ENCODE assay signal across 7 cellular contexts in genomic region chr7:29946428-29947186, GRCh38. TPM values are rescaled to one million over a fixed set of nuclear protein-coding genes. Genes with fewer than 3 reads are reported as not detected.
A peak's percentile ranks its signal among the peaks of the same experiment; 100 is the strongest.
DNase-seq lines count a peak whose midpoint lies in the region; ATAC-seq and TF ChIP-seq lines count a peak whose summit lies in the region.

No MANE protein-coding gene starts in this region.

- H3K9me3 ChIP-seq in GM23248 (ENCODE audit: low read depth) = no peaks in the 10 kb centered on the region
- H3K9me3 ChIP-seq in RWPE2 (ENCODE audit: severe bottlenecking) = no peaks in the 10 kb centered on the region
- no peaks in the 10 kb centered on the region for H3K9me3 ChIP-seq in heart left ventricle
- no peaks in the 10 kb centered on the region for H3K9me3 ChIP-seq in stomach

- intact Hi-C loops in heart left ventricle (cut with DNase I) (loop anchor here (2.0 to 10.0 kb wide), 4 partner anchors 108 to 118 kb away; no protein-coding TSS in a partner anchor), stomach (cut with DNase I; ENCODE audit: low total_unique reads) (no loop called here)

- no peaks in the 10 kb centered on the region for H3F3A ChIP-seq in GM23248 (ENCODE audit: insufficient read depth)

- DNase-seq in GM23248 (peak; percentile 42), RWPE2 (ENCODE audit: low spot score) (no peak), heart left ventricle (peak in 4 of 5 donors; percentile 37 to 52 (median 40)), stomach (peak; percentile 60), globus pallidus (ENCODE audit: low spot score) (no peak)
- DNase-seq in activated naive CD4-positive, alpha-beta T cell (lab: John Stamatoyannopoulos, UW) = no peak

- ATAC-seq in RWPE2 (ENCODE audit: low read depth) = peak; percentile 31; the same call in 1 of the 3 replicates
- ATAC-seq in heart left ventricle = peak; percentile 40 to 82 (median 56)
- ATAC-seq in GM18870 (IDR thresholded peaks at IDR 0.05; ENCODE audit: unreplicated experiment) = no peak

- no peaks in the 10 kb centered on the region for H3K79me2 ChIP-seq in GM23248 (ENCODE audit: insufficient read depth)

- in situ Hi-C loops in GM23248 (cut with MboI) = no loop called here

- no peak overlapping the region for H3K27ac ChIP-seq in GM23248
- no peak overlapping the region for H3K27ac ChIP-seq in RWPE2 (ENCODE audit: poor library complexity, severe bottlenecking)
- H3K27ac ChIP-seq in heart left ventricle = peak overlapping the region in 1 of 12 donors; percentile 9
- no peak overlapping the region for H3K27ac ChIP-seq in stomach

- 71% methylated on average over 5 of the region's 5 CpGs for WGBS in GM23248 (ENCODE audit: low coverage in 1 of 2, low lambda C conversion rate in 2 of 2, missing lambda C conversion rate in 2 of 2), 2 experiments
- WGBS in heart left ventricle, 4 donors = 64 to 80% (median 72%) methylated on average over 5 of the region's 5 CpGs
- 72 to 86% (median 77%) methylated on average over 5 of the region's 5 CpGs for WGBS in stomach, 5 donors

- H4K20me1 ChIP-seq in GM23248 (ENCODE audit: insufficient read depth) = no peaks in the 10 kb centered on the region

- TF ChIP-seq POLR2A in heart left ventricle (IDR thresholded peaks at IDR 0.05) = no peak
- TF ChIP-seq POLR2A in stomach (IDR thresholded peaks at IDR 0.05) = no peak

- no peak overlapping the region for H3K4me3 ChIP-seq in GM23248
- no peak overlapping the region for H3K4me3 ChIP-seq in RWPE2 (ENCODE audit: severe bottlenecking)
- H3K4me3 ChIP-seq in heart left ventricle = no peak overlapping the region
- H3K4me3 ChIP-seq in stomach = no peak overlapping the region

- H3K36me3 ChIP-seq in GM23248 (ENCODE audit: low read depth) (peaks cover 39% of the 10 kb centered on the region), RWPE2 (ENCODE audit: low read depth) (peaks cover 71% of the 10 kb centered on the region), heart left ventricle (peaks cover 0 to 70% (median 22%) of the 10 kb centered on the region in 9 donors), stomach (peaks cover 22 to 86% (median 62%) of the 10 kb centered on the region in 4 donors)

- no peak for TF ChIP-seq EP300 in stomach (IDR thresholded peaks at IDR 0.05)

- no peak overlapping the region for H2AFZ ChIP-seq in GM23248

- H3K4me1 ChIP-seq in GM23248 (ENCODE audit: insufficient read depth) (no peaks in the 10 kb centered on the region), RWPE2 (ENCODE audit: insufficient read depth, poor library complexity, severe bottlenecking) (no peaks in the 10 kb centered on the region), heart left ventricle (peaks cover 0 to 11% (median 0%) of the 10 kb centered on the region in 12 donors), stomach (peaks cover 0 to 11% (median 5%) of the 10 kb centered on the region in 4 donors)

- no peak overlapping the region for H3K9ac ChIP-seq in GM23248

- TF ChIP-seq CTCF in RWPE2 (IDR thresholded peaks at IDR 0.05; ENCODE audit: poor library complexity, severe bottlenecking) (peak; percentile 36), heart left ventricle (IDR thresholded peaks at IDR 0.05) (peak in 11 of 12 donors; percentile 12 to 54 (median 33)), stomach (IDR thresholded peaks at IDR 0.05) (peak in 4 of 7 experiments; percentile 21 to 38 (median 30))

- no peak overlapping the region for H3K4me2 ChIP-seq in GM23248 (ENCODE audit: unreplicated experiment)

- no peaks in the 10 kb centered on the region for H3K27me3 ChIP-seq in GM23248 (replicated peaks; ENCODE audit: insufficient read depth)
- no peaks in the 10 kb centered on the region for H3K27me3 ChIP-seq in RWPE2 (ENCODE audit: insufficient read depth, poor library complexity, severe bottlenecking)
- no peaks in the 10 kb centered on the region for H3K27me3 ChIP-seq in heart left ventricle
- H3K27me3 ChIP-seq in stomach = no peaks in the 10 kb centered on the region

- H3K9me2 ChIP-seq in GM23248 (ENCODE audit: insufficient read depth) = no peaks in the 10 kb centered on the region

RNA-seq across cellular contexts. Expression of gene SCRN1, which starts 43.0 kb away (rescaled TPM):
- total RNA-seq in GM23248 (2014; rRNA removed; shearing (Covaris generic)) = 80.0 and 82.2 TPM in 2 replicates
- polyA plus RNA-seq in GM23248 (2016; fragmentation: Nextera tagmentation; extraction: Ambion mirVana) (57.6 and 58.8 TPM in 2 replicates), heart left ventricle (1 to 10 TPM; 2.7 to 7.1 TPM), stomach (10 to 100 TPM; 11.7 to 16.8 (median 14.5) TPM)
- total RNA-seq in heart left ventricle (10 to 100 TPM; 17.0 to 40.2 (median 23.9) TPM), stomach (10 to 100 TPM in 4 of 5 donors, under 1 TPM in 1; 0.87 to 57.2 (median 37.1) TPM)

Comparison
In these comparisons a context has a peak if more than half of its experiments do, and no peak if none do; other contexts are left out.
1. DNase-seq: peak in GM23248 (single experiment), heart left ventricle (4 of 5) and stomach (single experiment); none in RWPE2 (single experiment), activated naive CD4-positive, alpha-beta T cell (0 of 4) and globus pallidus (single experiment).
2. Peak in every context shown above with its lines, with median percentiles within 50 percentile points of each other: CTCF ChIP-seq.